8 cellular contexts compared by ENCODE assay signal in the genomic region with DNA sequence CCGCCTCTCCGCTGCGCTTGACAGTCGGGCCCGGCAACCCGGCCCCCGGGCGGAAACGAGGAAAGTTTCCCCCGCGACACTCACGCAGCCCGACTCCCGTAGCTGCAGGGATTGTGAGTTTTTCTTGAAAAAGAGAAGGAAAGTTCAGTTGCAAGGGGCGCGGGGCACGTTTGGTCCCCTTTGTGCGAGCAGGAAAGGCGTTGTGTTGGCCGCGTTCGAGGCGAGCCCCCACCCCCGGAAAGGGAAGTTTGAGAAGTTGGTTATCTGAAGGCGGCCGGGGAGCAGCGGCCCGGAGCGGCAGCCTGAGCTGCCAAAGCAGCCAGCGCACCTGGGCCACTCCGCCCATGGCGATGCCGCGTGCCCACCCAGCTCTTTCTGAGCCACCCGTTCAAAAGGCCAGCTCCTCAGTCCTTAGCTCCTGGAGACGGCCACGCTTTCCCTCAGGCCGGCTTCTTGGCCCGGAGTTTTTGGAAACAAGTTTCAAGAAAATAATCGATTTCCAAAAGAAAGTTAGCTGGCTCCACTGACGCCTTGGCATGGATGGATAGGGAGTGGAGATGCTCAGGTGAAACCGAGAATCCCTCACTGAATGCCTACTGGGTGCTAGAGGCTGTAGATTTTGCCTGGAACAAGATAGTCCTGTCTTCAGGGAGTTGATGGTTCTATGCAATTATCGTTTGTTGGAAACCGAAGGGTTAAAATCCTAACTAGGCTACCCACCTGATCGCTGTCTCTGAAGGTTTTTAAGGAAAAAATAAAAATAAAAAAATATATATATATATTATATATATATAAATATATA.
DNase-seq lines count a peak whose midpoint lies in the region; ATAC-seq and TF ChIP-seq lines count a peak whose summit lies in the region.

No MANE protein-coding gene starts in this region.

- no peak for TF ChIP-seq CTCF in VCaP (conservative IDR thresholded peaks at IDR 0.05)

- peaks cover 12% of the 10 kb centered on the region for H3K27me3 ChIP-seq in HUES6 (ENCODE audit: control insufficient read depth, insufficient read depth, low read length)

- DNase-seq in CD1c-positive myeloid dendritic cell (ENCODE audit: extremely low spot score) = peak; percentile 81
- peak; percentile 68 for DNase-seq in central memory CD4-positive, alpha-beta T cell
- DNase-seq in left kidney (ENCODE audit: low read depth, low spot score) = peak; percentile 89
- DNase-seq in stimulated activated CD4-positive, alpha-beta T cell treated with anti-CD3 and anti-CD28 coated beads, Interleukin-4, amount 100 ng/mL, for 48 hours (ENCODE audit: low read depth in 2 of 2) = peak; percentile 35 to 56
- DNase-seq in NCI-H2227 (lab: John Stamatoyannopoulos, UW; ENCODE audit: unreplicated experiment) = no peak

- H3K9me3 ChIP-seq in HUES6 (ENCODE audit: control insufficient read depth, insufficient read depth, low read depth, low read length) = no peaks in the 10 kb centered on the region

- H3K4me1 ChIP-seq in HUES6 (ENCODE audit: control insufficient read depth, insufficient read depth, low read length) = peaks cover 19% of the 10 kb centered on the region

- no peaks in the 10 kb centered on the region for H3K36me3 ChIP-seq in HUES6 (ENCODE audit: control insufficient read depth, insufficient read depth, low read length)

- peak overlapping the region; percentile 85 for H3K4me3 ChIP-seq in HUES6 (ENCODE audit: low read depth, low read length)

- H3K9ac ChIP-seq in HUES6 (ENCODE audit: low read length) = peak overlapping the region; percentile 80

- H3K27ac ChIP-seq in HUES6 (ENCODE audit: low read depth, low read length) = peak overlapping the region; percentile 61; the same call in 1 of the 2 replicates
- H3K27ac ChIP-seq in VCaP = peak overlapping the region; percentile 15; the same call in 1 of the 2 replicates

- ATAC-seq in GM21381 (IDR thresholded peaks at IDR 0.05; ENCODE audit: unreplicated experiment) = peak; percentile 36
